ENCODE assay signal across 36 cellular contexts in the genomic region with DNA sequence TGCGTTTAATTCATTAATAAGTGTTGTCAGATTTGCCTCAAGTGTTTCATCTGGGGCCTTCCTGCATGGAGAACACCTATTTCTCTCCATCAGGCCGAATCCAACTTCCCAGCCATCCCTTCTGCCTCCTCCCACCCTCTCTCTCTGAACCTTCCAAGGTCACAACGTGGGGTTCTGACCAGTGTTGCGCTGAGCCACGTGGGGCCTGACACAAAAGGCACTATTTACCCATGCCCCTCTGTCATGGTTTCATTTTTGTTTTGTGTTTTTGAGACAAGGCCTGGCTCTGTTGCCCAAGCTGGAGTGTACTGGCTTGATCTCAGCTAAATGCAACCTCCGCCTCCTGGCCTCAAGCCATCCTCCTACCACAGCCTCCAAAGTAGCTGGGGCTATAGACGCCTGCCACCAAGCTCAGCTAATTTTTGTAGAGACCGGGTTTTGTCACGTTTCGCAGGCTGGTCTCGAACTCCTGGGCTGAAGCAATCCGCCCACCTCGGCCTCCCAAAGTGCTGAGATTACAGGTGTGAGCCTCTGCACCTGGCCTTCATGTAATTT. TPM values are rescaled to one million over a fixed set of nuclear protein-coding genes. Genes with fewer than 3 reads are reported as not detected.
"Had no signal": no experiment of that assay in that cellular context is flagged by ENCODE, and none has a peak within 500 bp of the region (broad histone marks: within the 10 kb centered on the region; RNA-seq: fewer than 3 reads in every experiment).

No MANE protein-coding gene starts in this region.

- H3K36me3 ChIP-seq: neutrophil, pancreas, prostate gland, spleen, stomach, thoracic aorta, thyroid gland, tibial nerve, upper lobe of left lung, vagina had no signal

- H3K4me3 Mint-ChIP-seq: naive thymus-derived CD4-positive, alpha-beta T cell; natural killer cell; nephron; stimulated activated effector memory CD8-positive, alpha-beta T cell treated with anti-CD3 and anti-CD28 coated beads, Interleukin-12 subunit alpha, Interleukin-12 subunit beta, amount 100 ng/mL, for 72 hours; stimulated activated naive B cell treated with anti-CD40 and anti-IgM and Interleukin-4, amounts not matched to agents 10 μg/mL and 1 μg/mL and 100 μg/mL, for 72 hours; stimulated activated naive CD8-positive, alpha-beta T cell treated with anti-CD3 and anti-CD28 coated beads, Interleukin-15, Interleukin-2, amounts not matched to agents 100 ng/mL and 50 ng/mL, for 24 hours had no signal

- ATAC-seq: naive thymus-derived CD4-positive, alpha-beta T cell; natural killer cell; pancreas; right cardiac atrium; sciatic nerve; stimulated activated effector memory CD8-positive, alpha-beta T cell treated with anti-CD3 and anti-CD28 coated beads, Interleukin-12 subunit alpha, Interleukin-12 subunit beta, amount 100 ng/mL, for 72 hours; stimulated activated naive B cell treated with anti-CD40 and anti-IgM and Interleukin-4, amounts not matched to agents 10 μg/mL and 1 μg/mL and 100 μg/mL, for 72 hours had no signal

- H3K9me3 Mint-ChIP-seq: natural killer cell, nephron had no signal

- H3K27me3 ChIP-seq: pancreas, thyroid gland, tibial nerve, upper lobe of left lung, vagina had no signal

- H3K4me3 ChIP-seq: pancreas, prostate gland, skin epidermis, smooth muscle cell, spleen, stomach, thoracic aorta, thyroid gland, tibial nerve, upper lobe of left lung, vagina had no signal

- H3K27ac Mint-ChIP-seq: natural killer cell; nephron; stimulated activated effector memory CD8-positive, alpha-beta T cell treated with anti-CD3 and anti-CD28 coated beads, Interleukin-12 subunit alpha, Interleukin-12 subunit beta, amount 100 ng/mL, for 72 hours; stimulated activated naive B cell treated with anti-CD40 and anti-IgM and Interleukin-4, amounts not matched to agents 10 μg/mL and 1 μg/mL and 100 μg/mL, for 72 hours; stimulated activated naive CD8-positive, alpha-beta T cell treated with anti-CD3 and anti-CD28 coated beads, Interleukin-15, Interleukin-2, amounts not matched to agents 100 ng/mL and 50 ng/mL, for 24 hours had no signal

- H3K4me1 ChIP-seq: pancreas, prostate gland, spleen, stomach, thyroid gland, tibial nerve, upper lobe of left lung, vagina had no signal

- H3K27ac ChIP-seq: neutrophil, pancreas, prostate gland, skin epidermis, spleen, stomach, thoracic aorta, thyroid gland, tibial nerve, upper lobe of left lung, vagina had no signal

- DNase-seq: naive thymus-derived CD4-positive, alpha-beta T cell; natural killer cell; nucleus accumbens; pancreas; right cardiac atrium; spleen; stimulated activated CD4-positive, alpha-beta T cell treated with anti-CD3 and anti-CD28 coated beads, Interleukin-12 subunit alpha, Interleukin-12 subunit beta, amount 100 ng/mL, for 4 hours; stimulated activated CD4-positive, alpha-beta T cell treated with anti-CD3 and anti-CD28 coated beads, Interleukin-2, amount 100 ng/mL, for 24 hours; stimulated activated CD4-positive, alpha-beta T cell treated with anti-CD3 and anti-CD28 coated beads, Interleukin-2, amount 100 ng/mL, for 48 hours; stimulated activated CD4-positive, alpha-beta T cell treated with anti-CD3 and anti-CD28 coated beads, Interleukin-4, amount 100 ng/mL, for 24 hours; stimulated activated naive B cell treated with anti-CD40 and anti-IgM and Interleukin-4, amounts not matched to agents 10 μg/mL and 1 μg/mL and 100 μg/mL, for 72 hours; stimulated activated naive CD4-positive, alpha-beta T cell treated with Interleukin-2 at 50 U/mL for 16 hours; stomach; thyroid gland; trophoblast cell; upper lobe of left lung had no signal

- H3K9me3 ChIP-seq: neutrophil, pancreas, prostate gland, thyroid gland, vagina had no signal

- H3K36me3 Mint-ChIP-seq: natural killer cell; stimulated activated effector memory CD8-positive, alpha-beta T cell treated with anti-CD3 and anti-CD28 coated beads, Interleukin-12 subunit alpha, Interleukin-12 subunit beta, amount 100 ng/mL, for 72 hours had no signal

- H3K4me1 Mint-ChIP-seq: natural killer cell; stimulated activated effector memory CD8-positive, alpha-beta T cell treated with anti-CD3 and anti-CD28 coated beads, Interleukin-12 subunit alpha, Interleukin-12 subunit beta, amount 100 ng/mL, for 72 hours had no signal

- FAIRE-seq: pancreas, urothelium cell line had no signal

- H3K4me2 ChIP-seq: smooth muscle cell had no signal

RNA-seq across cellular contexts. Expression of gene IRGC, which starts 8.6 kb away (rescaled TPM):
- total RNA-seq: naive thymus-derived CD4-positive, alpha-beta T cell; natural killer cell; omental fat pad; osteocyte; pancreas; posterior vena cava; pulmonary artery endothelial cell; renal cortical epithelial cell; right cardiac atrium; sciatic nerve; smooth muscle cell; spleen; stomach; subcutaneous adipose tissue; temporal lobe; thoracic aorta; tibial nerve; upper lobe of left lung; ureter; vagina had no signal
- polyA plus RNA-seq: naive thymus-derived CD4-positive, alpha-beta T cell; pancreas; right cardiac atrium; smooth muscle cell; spleen; stomach had no signal
